Comparison of ENCODE assay signal across 19 cellular contexts in the genomic region with DNA sequence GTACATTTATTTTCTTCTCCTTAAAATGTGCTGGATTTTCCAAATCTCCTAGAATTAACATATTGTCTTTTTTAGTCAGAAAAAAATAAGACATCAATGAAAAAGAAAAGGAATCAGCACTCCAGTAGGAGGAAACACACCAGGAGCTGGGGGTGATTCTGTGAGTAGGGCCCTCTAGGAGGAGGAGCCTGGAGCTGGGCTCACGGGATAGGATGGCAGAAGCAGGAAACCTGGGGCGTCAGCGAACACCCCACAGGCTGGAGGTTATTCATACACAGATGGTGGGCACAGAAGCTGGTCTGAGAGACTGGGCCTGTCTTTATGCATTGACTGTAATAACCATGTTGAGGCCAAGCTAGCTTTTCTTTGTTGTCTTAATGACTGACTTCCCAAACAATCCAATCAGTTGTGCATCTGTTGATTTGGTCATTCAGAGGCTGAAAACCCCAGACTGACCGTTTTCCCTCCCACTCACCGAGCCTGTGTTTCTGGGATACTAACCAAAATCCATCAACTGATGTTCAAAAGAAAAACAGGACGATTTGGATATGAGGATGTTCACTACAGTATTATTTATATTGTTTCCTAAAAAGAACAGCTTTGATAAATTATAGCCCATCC. TPM values are rescaled to one million over a fixed set of nuclear protein-coding genes. Genes with fewer than 3 reads are reported as not detected.
DNase-seq lines count a peak whose midpoint lies in the region; ATAC-seq and TF ChIP-seq lines count a peak whose summit lies in the region.
"Had no signal": no experiment of that assay in that cellular context is flagged by ENCODE, and none has a peak within 500 bp of the region (broad histone marks: within the 10 kb centered on the region; RNA-seq: fewer than 3 reads in every experiment).

No MANE protein-coding gene starts in this region.

- intact Hi-C loops in activated CD4-positive, alpha-beta T cell treated with anti-CD3 and anti-CD28 coated beads for 36 hours (cut with DNase I, micrococcal nuclease), result no loop called here

- H3K27ac Mint-ChIP-seq in WTC11, result no peak overlapping the region
- H3K27ac Mint-ChIP-seq in activated CD4-positive, alpha-beta T cell treated with anti-CD3 and anti-CD28 coated beads for 36 hours, result no peak overlapping the region
- H3K27ac Mint-ChIP-seq: CD8-positive, alpha-beta memory T cell had no signal

- peaks cover 26% of the 10 kb centered on the region for H3K4me1 Mint-ChIP-seq in WTC11
- H3K4me1 Mint-ChIP-seq in activated CD4-positive, alpha-beta T cell treated with anti-CD3 and anti-CD28 coated beads for 36 hours, result peaks cover 6% of the 10 kb centered on the region

- no peaks in the 10 kb centered on the region for H3K27me3 Mint-ChIP-seq in WTC11 (ENCODE audit: low read depth)
- H3K27me3 Mint-ChIP-seq in activated CD4-positive, alpha-beta T cell treated with anti-CD3 and anti-CD28 coated beads for 36 hours, result peaks cover 2% of the 10 kb centered on the region

- POLR2A ChIA-PET in WTC11 (lab: Charles Lee), result no interaction called here
- POLR2A ChIA-PET in activated CD4-positive, alpha-beta T cell treated with anti-CD3 and anti-CD28 coated beads for 36 hours (lab: Charles Lee), result no interaction called here

- peaks cover 4% of the 10 kb centered on the region; the same call in 1 of the 2 replicates for H3K9me3 Mint-ChIP-seq in WTC11
- no peaks in the 10 kb centered on the region for H3K9me3 Mint-ChIP-seq in activated CD4-positive, alpha-beta T cell treated with anti-CD3 and anti-CD28 coated beads for 36 hours (ENCODE audit: low read depth)
- H3K9me3 Mint-ChIP-seq: CD8-positive, alpha-beta memory T cell had no signal

- H3K4me3 ChIP-seq in fibroblast of villous mesenchyme (ENCODE audit: low read depth, low read length), result no peak overlapping the region
- H3K4me3 ChIP-seq: BLaER1 had no signal

- H3K36me3 Mint-ChIP-seq in WTC11, result no peaks in the 10 kb centered on the region
- H3K36me3 Mint-ChIP-seq in activated CD4-positive, alpha-beta T cell treated with anti-CD3 and anti-CD28 coated beads for 36 hours (ENCODE audit: low read depth), result no peaks in the 10 kb centered on the region
- H3K36me3 Mint-ChIP-seq: CD8-positive, alpha-beta memory T cell had no signal

- CTCF ChIA-PET in WTC11 (lab: Charles Lee), result interaction anchor here (0.7 to 17.0 kb wide), 7 partner anchors 19 to 424 kb away, joined by 3 to 454 read pairs (median 4); no protein-coding TSS in a partner anchor
- CTCF ChIA-PET in activated CD4-positive, alpha-beta T cell treated with anti-CD3 and anti-CD28 coated beads for 36 hours (lab: Charles Lee), result interaction anchor here (0.6 to 7.2 kb wide), 8 partner anchors 19 to 231 kb away, joined by 3 to 152 read pairs (median 6); a partner anchor contains a TSS

- no peak for TF ChIP-seq CTCF in WTC11 (IDR thresholded peaks at IDR 0.05)
- TF ChIP-seq CTCF in fibroblast of villous mesenchyme (IDR thresholded peaks at IDR 0.05; ENCODE audit: insufficient read depth, low read depth, low read length), result no peak

- ATAC-seq in WTC11, result peak; percentile 33
- no peak for ATAC-seq in activated CD4-positive, alpha-beta T cell treated with anti-CD3 and anti-CD28 coated beads for 36 hours
- ATAC-seq: SK-N-SH treated with all-trans-retinoic acid at 6 μM for 48 hours had no signal

- no peak overlapping the region for H3K4me3 Mint-ChIP-seq in WTC11
- no peak overlapping the region for H3K4me3 Mint-ChIP-seq in activated CD4-positive, alpha-beta T cell treated with anti-CD3 and anti-CD28 coated beads for 36 hours
- H3K4me3 Mint-ChIP-seq: CD8-positive, alpha-beta memory T cell had no signal

- DNase-seq in DMS 273 (lab: John Stamatoyannopoulos, UW; ENCODE audit: unreplicated experiment) (peak; percentile 42), DMS 273 treated with DMSO at 0.1 percent for 48 hours (lab: John Stamatoyannopoulos, UW) (no peak), WTC11 (ENCODE audit: low spot score) (no peak), fibroblast of villous mesenchyme (ENCODE audit: low read depth) (peak; percentile 19), stromal cell of bone marrow (ENCODE audit: low read depth) (peak; percentile 19), GF-D8 (lab: John Stamatoyannopoulos, UW) (no peak), NCI-H2107 treated with DMSO at 0.1 percent for 48 hours (lab: John Stamatoyannopoulos, UW; ENCODE audit: unreplicated experiment) (no peak)
- DNase-seq in activated CD4-positive, alpha-beta T cell treated with anti-CD3 and anti-CD28 coated beads for 36 hours, result no peak
- DNase-seq: CD8-positive, alpha-beta memory T cell; DMS153; NCI-H1092; NCI-H1694; NCI-H2107; NCI-H446; NCI-H774; SHP77 had no signal

TF ChIP-seq in WTC11, 78 proteins besides CTCF, POLR2A, EP300 and RAD21:
- TF ChIP-seq, protein P1, sequence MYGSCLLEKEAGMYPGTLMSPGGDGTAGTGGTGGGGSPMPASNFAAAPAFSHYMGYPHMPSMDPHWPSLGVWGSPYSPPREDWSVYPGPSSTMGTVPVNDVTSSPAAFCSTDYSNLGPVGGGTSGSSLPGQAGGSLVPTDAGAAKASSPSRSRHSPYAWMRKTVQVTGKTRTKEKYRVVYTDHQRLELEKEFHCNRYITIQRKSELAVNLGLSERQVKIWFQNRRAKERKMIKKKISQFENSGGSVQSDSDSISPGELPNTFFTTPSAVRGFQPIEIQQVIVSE (CRISPR knock-in tag; IDR thresholded peaks at IDR 0.05; ENCODE audit: borderline replicate concordance), result no peak
- TF ChIP-seq, protein P2, sequence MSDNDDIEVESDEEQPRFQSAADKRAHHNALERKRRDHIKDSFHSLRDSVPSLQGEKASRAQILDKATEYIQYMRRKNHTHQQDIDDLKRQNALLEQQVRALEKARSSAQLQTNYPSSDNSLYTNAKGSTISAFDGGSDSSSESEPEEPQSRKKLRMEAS (CRISPR knock-in tag; IDR thresholded peaks at IDR 0.05), result no peak
- TF ChIP-seq NR1H2 (CRISPR knock-in tag; IDR thresholded peaks at IDR 0.05), result no peak
- no peak for TF ChIP-seq ZNF416 (CRISPR knock-in tag; IDR thresholded peaks at IDR 0.05)
- no peak for TF ChIP-seq GABPB1 (CRISPR knock-in tag; IDR thresholded peaks at IDR 0.05)
TF ChIP-seq in WTC11: peak in this region for 0.

RNA-seq across cellular contexts. Expression of a gene that starts 53.1 kb away (rescaled TPM):
- total RNA-seq in WTC11 (2021) (0.44 to 0.71 TPM (median 0.48 TPM) in 3 replicates), fibroblast of villous mesenchyme (under 0.01 and 0.32 TPM in 2 replicates)
- 1 to 10 TPM; 1.1 to 1.3 TPM for total RNA-seq in activated CD4-positive, alpha-beta T cell treated with anti-CD3 and anti-CD28 coated beads for 36 hours
- total RNA-seq: H4 had no signal

Comparison
In these comparisons a context has a peak if more than half of its experiments do, and no peak if none do; other contexts are left out.
1. DNase-seq: peak in DMS 273 (single experiment), fibroblast of villous mesenchyme (single experiment) and stromal cell of bone marrow (single experiment); none in DMS 273 treated with DMSO at 0.1 percent for 48 hours (single experiment), WTC11 (single experiment), activated CD4-positive, alpha-beta T cell treated with anti-CD3 and anti-CD28 coated beads for 36 hours (single experiment), GF-D8 (single experiment) and NCI-H2107 treated with DMSO at 0.1 percent for 48 hours (single experiment).